1 cellular context compared by ENCODE assay signal in the genomic region with DNA sequence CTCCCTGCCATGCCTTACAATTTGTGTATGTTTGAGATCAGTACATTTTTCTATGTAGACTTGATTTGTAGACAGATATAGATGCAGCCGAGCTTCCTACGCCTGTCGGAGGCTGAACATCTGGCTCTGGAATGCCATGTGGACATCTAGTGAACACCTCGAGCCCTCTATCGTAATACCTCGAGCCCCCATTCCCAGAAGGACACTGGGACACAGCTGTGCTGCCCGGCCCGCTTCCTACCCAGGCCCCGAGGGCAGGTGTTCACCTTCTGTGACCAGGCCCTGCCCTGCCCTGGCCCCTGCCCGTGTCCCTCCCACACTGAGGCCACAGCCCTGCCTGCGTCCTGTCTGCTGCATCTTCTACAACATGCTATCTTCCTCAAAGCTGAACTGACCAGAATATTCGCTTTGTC.
TF ChIP-seq lines count a peak whose summit lies in the region.

No MANE protein-coding gene starts in this region.

TF ChIP-seq in IMR-90, 13 proteins besides CTCF, POLR2A, EP300 and RAD21:
- TF ChIP-seq SMC3 (IDR thresholded peaks at IDR 0.05; ENCODE audit: low read depth, low read length) (no peak), FOS (IDR thresholded peaks at IDR 0.05; ENCODE audit: low read depth, low read length) (no peak), CEBPB (IDR thresholded peaks at IDR 0.05; ENCODE audit: low read depth, low read length) (no peak), NFE2L2 (IDR thresholded peaks at IDR 0.05; ENCODE audit: low read depth, low read length) (no peak), RCOR1 (IDR thresholded peaks at IDR 0.05; ENCODE audit: insufficient replicate concordance, low read length) (no peak)
- TF ChIP-seq, protein P1, sequence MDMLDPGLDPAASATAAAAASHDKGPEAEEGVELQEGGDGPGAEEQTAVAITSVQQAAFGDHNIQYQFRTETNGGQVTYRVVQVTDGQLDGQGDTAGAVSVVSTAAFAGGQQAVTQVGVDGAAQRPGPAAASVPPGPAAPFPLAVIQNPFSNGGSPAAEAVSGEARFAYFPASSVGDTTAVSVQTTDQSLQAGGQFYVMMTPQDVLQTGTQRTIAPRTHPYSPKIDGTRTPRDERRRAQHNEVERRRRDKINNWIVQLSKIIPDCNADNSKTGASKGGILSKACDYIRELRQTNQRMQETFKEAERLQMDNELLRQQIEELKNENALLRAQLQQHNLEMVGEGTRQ (IDR thresholded peaks at IDR 0.05; ENCODE audit: low read depth, low read length), result no peak
TF ChIP-seq in IMR-90: peak in this region for 0.
